20 cellular contexts compared by ENCODE assay signal in the genomic region with DNA sequence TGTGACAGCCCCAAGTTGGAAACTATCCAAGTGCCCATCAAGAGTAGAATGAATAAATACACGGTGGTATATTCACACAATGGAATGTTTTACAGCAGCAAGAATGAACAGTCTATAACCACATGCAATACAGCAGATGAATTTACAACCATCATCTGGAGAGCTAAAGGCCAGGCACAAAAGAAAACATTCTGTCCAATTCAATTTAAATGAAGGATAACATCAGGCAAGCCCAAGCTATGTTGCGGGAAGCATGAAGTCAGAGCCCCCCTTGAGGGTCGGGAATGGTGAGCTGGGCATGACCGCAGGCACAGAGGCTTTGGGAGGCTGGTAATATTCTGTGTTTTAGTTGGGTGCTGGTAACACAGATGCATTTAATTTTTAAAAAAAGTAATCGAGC.
DNase-seq lines count a peak whose midpoint lies in the region; ATAC-seq and TF ChIP-seq lines count a peak whose summit lies in the region.
"Had no signal": no experiment of that assay in that cellular context is flagged by ENCODE, and none has a peak within 500 bp of the region (broad histone marks: within the 10 kb centered on the region; RNA-seq: fewer than 3 reads in every experiment).

No MANE protein-coding gene starts in this region.

- no peak for TF ChIP-seq CTCF in mesothelial cell of epicardium (IDR thresholded peaks at IDR 0.05; ENCODE audit: unreplicated experiment)
- no peak for TF ChIP-seq CTCF in MM.1S (IDR thresholded peaks at IDR 0.05; ENCODE audit: low read length)

- peaks cover 21% of the 10 kb centered on the region for H3K4me1 ChIP-seq in MM.1S (ENCODE audit: low read length)
- H3K4me1 ChIP-seq: HAP-1 had no signal

- H3K4me3 Mint-ChIP-seq in mesothelial cell of epicardium, result no peak overlapping the region
- H3K4me3 Mint-ChIP-seq: CD8-positive, alpha-beta T cell; GM23338 had no signal

- H3K4me2 ChIP-seq in MM.1S (ENCODE audit: low read depth, low read length), result no peak overlapping the region
- H3K4me2 ChIP-seq: GM23338 had no signal

- H3K27ac ChIP-seq in MM.1S (ENCODE audit: low read length), result no peak overlapping the region
- H3K27ac ChIP-seq: RWPE1 had no signal

- no peak for ATAC-seq in HG03378 (IDR thresholded peaks at IDR 0.05; ENCODE audit: unreplicated experiment)
- ATAC-seq: CD8-positive, alpha-beta T cell had no signal

- no peaks in the 10 kb centered on the region for H3F3A ChIP-seq in MM.1S (ENCODE audit: insufficient read depth, low read length)

- H4K20me1 ChIP-seq in MM.1S (ENCODE audit: insufficient read depth, low read length), result no peaks in the 10 kb centered on the region

- peaks cover 6% of the 10 kb centered on the region for H3K9me3 Mint-ChIP-seq in mesothelial cell of epicardium
- H3K9me3 Mint-ChIP-seq: CD8-positive, alpha-beta T cell; GM23338 had no signal

- H3K36me3 ChIP-seq in MM.1S (replicated peaks; ENCODE audit: insufficient read depth, low read length), result no peaks in the 10 kb centered on the region; the same call in 1 of the 2 replicates
- H3K36me3 ChIP-seq: HAP-1 had no signal

- no peaks in the 10 kb centered on the region for H3K9me3 ChIP-seq in MM.1S (replicated peaks; ENCODE audit: insufficient read depth, low read length)
- H3K9me3 ChIP-seq: HAP-1 had no signal

- no peak overlapping the region for H3K9ac ChIP-seq in MM.1S (ENCODE audit: low read length)

- peak overlapping the region; percentile 8 for H3K27ac Mint-ChIP-seq in mesothelial cell of epicardium
- H3K27ac Mint-ChIP-seq: CD8-positive, alpha-beta T cell; GM23338 had no signal

- H3K4me1 Mint-ChIP-seq in mesothelial cell of epicardium, result peaks cover 34% of the 10 kb centered on the region
- H3K4me1 Mint-ChIP-seq: GM23338 had no signal

- H3K27me3 Mint-ChIP-seq in mesothelial cell of epicardium (ENCODE audit: low read depth), result no peaks in the 10 kb centered on the region

- H3K79me2 ChIP-seq in MM.1S (ENCODE audit: low read length), result peaks cover 6% of the 10 kb centered on the region; the same call in 1 of the 2 replicates

- no peak overlapping the region for H3K4me3 ChIP-seq in MM.1S (ENCODE audit: low read length)
- H3K4me3 ChIP-seq: GM23338, HAP-1 had no signal

- H3K9me2 ChIP-seq in MM.1S (replicated peaks; ENCODE audit: insufficient read depth, low read length), result no peaks in the 10 kb centered on the region

- DNase-seq in SK-MEL-5 (ENCODE audit: low read depth, low spot score) (peak; percentile 33), dedifferentiated amniotic fluid mesenchymal stem cell (ENCODE audit: extremely low spot score) (peak; percentile 77), mesothelial cell of epicardium (ENCODE audit: low spot score in 2 of 2, unreplicated experiment in 2 of 2) (no peak), MM.1S (no peak), SKM-1 (lab: John Stamatoyannopoulos, UW; ENCODE audit: unreplicated experiment) (no peak), NCI-H510A treated with DMSO at 0.1 percent for 48 hours (lab: John Stamatoyannopoulos, UW) (no peak)
- DNase-seq: C1 segment of cervical spinal cord; Calu3; CD8-positive, alpha-beta T cell; DMS153; Karpas-422; NCI-H1417; NCI-H1694 treated with DMSO at 0.1 percent for 48 hours; NCI-H510A; NCI-H748 treated with DMSO at 0.1 percent for 48 hours; SHP77 treated with DMSO at 0.1 percent for 48 hours had no signal

- H3K27me3 ChIP-seq in MM.1S (replicated peaks; ENCODE audit: insufficient read depth, low read length), result no peaks in the 10 kb centered on the region

- peaks cover 8% of the 10 kb centered on the region for H3K36me3 Mint-ChIP-seq in mesothelial cell of epicardium

- in situ Hi-C loops in SK-MEL-5 (cut with HindIII; ENCODE audit: low pct_unique_long_range_greater_than_20kb, low sequenced_read_pairs), result no loop called here

- H2AFZ ChIP-seq in MM.1S (ENCODE audit: low read length), result no peak overlapping the region
- H2AFZ ChIP-seq: GM23338 had no signal

Comparison
In these comparisons a context has a peak if more than half of its experiments do, and no peak if none do; other contexts are left out.
1. DNase-seq: peak in SK-MEL-5 (single experiment) and dedifferentiated amniotic fluid mesenchymal stem cell (single experiment); none in mesothelial cell of epicardium (0 of 2), MM.1S (single experiment), SKM-1 (single experiment) and NCI-H510A treated with DMSO at 0.1 percent for 48 hours (single experiment).